Comparison of ENCODE assay signal across 34 cellular contexts in genomic region chr11:58195939-58196338, GRCh38. TPM values are rescaled to one million over a fixed set of nuclear protein-coding genes. Genes with fewer than 3 reads are reported as not detected.
"Had no signal": no experiment of that assay in that cellular context is flagged by ENCODE, and none has a peak within 500 bp of the region (broad histone marks: within the 10 kb centered on the region; RNA-seq: fewer than 3 reads in every experiment).

No MANE protein-coding gene starts in this region.

- H3K36me3 ChIP-seq: colonic mucosa, esophagus squamous epithelium, gastrocnemius medialis, heart right ventricle, left lung, lower lobe of right lung had no signal

- H3K4me3 ChIP-seq: colonic mucosa, esophagus squamous epithelium, gastrocnemius medialis, heart right ventricle, left lung, lower lobe of right lung, mucosa of descending colon had no signal

- H3K27me3 ChIP-seq: colonic mucosa, esophagus squamous epithelium, gastrocnemius medialis, heart right ventricle, left lung had no signal

- ATAC-seq: effector memory CD8-positive, alpha-beta T cell; esophagus mucosa; gastrocnemius medialis; heart right ventricle; left cardiac atrium; left lung; left ventricle myocardium superior; lower lobe of right lung; mucosa of descending colon had no signal

- FAIRE-seq: endometrium, islet of Langerhans, keratinocyte had no signal

- H3K27ac ChIP-seq: colonic mucosa, epithelial cell of prostate, esophagus squamous epithelium, gastrocnemius medialis, heart right ventricle, left lung, lower lobe of right lung had no signal

- H3K9me3 ChIP-seq: colonic mucosa, esophagus squamous epithelium, gastrocnemius medialis had no signal

- H3K4me1 ChIP-seq: colonic mucosa, esophagus squamous epithelium, gastrocnemius medialis, heart right ventricle, left lung, lower lobe of right lung had no signal

- DNase-seq: colonic mucosa; cortex of kidney; effector CD8-positive, alpha-beta T cell; effector memory CD8-positive, alpha-beta T cell; endodermal cell; erythroblast; esophagus squamous epithelium; foreskin fibroblast; foreskin melanocyte; gastrocnemius medialis; glutamatergic neuron; head of caudate nucleus; heart right ventricle; hippocampal formation; left cardiac atrium; left lung; left ventricle myocardium superior; lower lobe of right lung; mesenchymal stem cell; mucosa of descending colon; naive B cell had no signal

RNA-seq across cellular contexts. Expression of gene OR9Q2, which starts 7.1 kb away (rescaled TPM):
- total RNA-seq: colonic mucosa, dermis microvascular lymphatic vessel endothelial cell, endodermal cell, esophagus mucosa, gastrocnemius medialis, glomerular endothelial cell, heart right ventricle, kidney epithelial cell, left cardiac atrium, left lung, left ventricle myocardium superior, lower lobe of right lung, lung microvascular endothelial cell, mesenteric fat pad, mesothelial cell of epicardium, mucosa of descending colon, myocyte had no signal
- polyA plus RNA-seq: heart right ventricle, keratinocyte had no signal

RNA-seq across cellular contexts. Expression of gene OR1S2, which starts 8.0 kb away (rescaled TPM):
- total RNA-seq: colonic mucosa, dermis microvascular lymphatic vessel endothelial cell, endodermal cell, esophagus mucosa, esophagus squamous epithelium, gastrocnemius medialis, glomerular endothelial cell, heart right ventricle, kidney epithelial cell, left cardiac atrium, left lung, left ventricle myocardium superior, lower leg skin, lower lobe of right lung, lung microvascular endothelial cell, mesenteric fat pad, mesothelial cell of epicardium, mucosa of descending colon, myocyte had no signal
- polyA plus RNA-seq: heart right ventricle, keratinocyte had no signal

RNA-seq across cellular contexts. Expression of gene OR1S1, which starts 16.6 kb away (rescaled TPM):
- total RNA-seq: colonic mucosa, dermis microvascular lymphatic vessel endothelial cell, endodermal cell, esophagus mucosa, esophagus squamous epithelium, gastrocnemius medialis, glomerular endothelial cell, heart right ventricle, kidney epithelial cell, left cardiac atrium, left lung, left ventricle myocardium superior, lower leg skin, lower lobe of right lung, lung microvascular endothelial cell, mesenteric fat pad, mesothelial cell of epicardium, mucosa of descending colon, myocyte had no signal
- polyA plus RNA-seq: heart right ventricle, keratinocyte had no signal

RNA-seq across cellular contexts. Expression of gene OR10Q1, which starts 32.8 kb away (rescaled TPM):
- total RNA-seq: colonic mucosa, dermis microvascular lymphatic vessel endothelial cell, endodermal cell, esophagus mucosa, esophagus squamous epithelium, gastrocnemius medialis, glomerular endothelial cell, heart right ventricle, kidney epithelial cell, left cardiac atrium, left lung, left ventricle myocardium superior, lower leg skin, lower lobe of right lung, lung microvascular endothelial cell, mesenteric fat pad, mesothelial cell of epicardium, mucosa of descending colon, myocyte had no signal
- polyA plus RNA-seq: keratinocyte had no signal
